ENCODE assay signal across 17 cellular contexts in genomic region chr10:114593240-114593792, GRCh38.
"Had no signal": no experiment of that assay in that cellular context is flagged by ENCODE, and none has a peak within 500 bp of the region (broad histone marks: within the 10 kb centered on the region; RNA-seq: fewer than 3 reads in every experiment).

No MANE protein-coding gene starts in this region.

- H3K27ac ChIP-seq: gastroesophageal sphincter, lower lobe of right lung, neutrophil, pancreas, thyroid gland, VCaP had no signal

- H3K36me3 ChIP-seq: gastroesophageal sphincter, lower lobe of right lung, neutrophil, pancreas, thyroid gland had no signal

- DNase-seq: activated CD4-positive, alpha-beta T cell treated with anti-CD3 and anti-CD28 coated beads, Interleukin-2, amount 50 U/mL, for 1 hour; activated CD4-positive, CD25-positive, alpha-beta regulatory T cell treated with anti-CD3 and anti-CD28 coated beads, Interleukin-2, amount 50 U/mL, for 72 hours; activated CD8-positive, alpha-beta memory T cell treated with anti-CD3 and anti-CD28 coated beads for 24 hours; activated CD8-positive, alpha-beta memory T cell treated with anti-CD3 and anti-CD28 coated beads, Interleukin-2, amount 50 U/mL, for 48 hours; activated effector memory CD4-positive, alpha-beta T cell treated with anti-CD3 and anti-CD28 coated beads, Interleukin-2, amount 50 U/mL, for 16 hours; activated T-cell treated with anti-CD3 and anti-CD28 coated beads, Interleukin-2, amount 50 U/mL, for 48 hours; effector CD8-positive, alpha-beta T cell; lower lobe of right lung; natural killer cell; pancreas; stimulated activated CD4-positive, alpha-beta T cell treated with anti-CD3 and anti-CD28 coated beads, Interleukin-1b, Interleukin-23, amount 100 ng/mL, for 48 hours; stimulated activated naive CD4-positive, alpha-beta T cell treated with Interleukin-2 at 50 U/mL for 16 hours; thyroid gland had no signal

- H3K27me3 ChIP-seq: gastroesophageal sphincter, neutrophil, pancreas, thyroid gland had no signal

- ATAC-seq: esophagus mucosa, gastroesophageal sphincter, lower lobe of right lung, natural killer cell had no signal

- H3K9me3 ChIP-seq: lower lobe of right lung, neutrophil, pancreas, thyroid gland had no signal

- H3K4me3 ChIP-seq: gastroesophageal sphincter, lower lobe of right lung, pancreas, thyroid gland had no signal

- H3K4me1 ChIP-seq: gastroesophageal sphincter, lower lobe of right lung, pancreas had no signal
